ENCODE assay signal across 8 cellular contexts in the genomic region with DNA sequence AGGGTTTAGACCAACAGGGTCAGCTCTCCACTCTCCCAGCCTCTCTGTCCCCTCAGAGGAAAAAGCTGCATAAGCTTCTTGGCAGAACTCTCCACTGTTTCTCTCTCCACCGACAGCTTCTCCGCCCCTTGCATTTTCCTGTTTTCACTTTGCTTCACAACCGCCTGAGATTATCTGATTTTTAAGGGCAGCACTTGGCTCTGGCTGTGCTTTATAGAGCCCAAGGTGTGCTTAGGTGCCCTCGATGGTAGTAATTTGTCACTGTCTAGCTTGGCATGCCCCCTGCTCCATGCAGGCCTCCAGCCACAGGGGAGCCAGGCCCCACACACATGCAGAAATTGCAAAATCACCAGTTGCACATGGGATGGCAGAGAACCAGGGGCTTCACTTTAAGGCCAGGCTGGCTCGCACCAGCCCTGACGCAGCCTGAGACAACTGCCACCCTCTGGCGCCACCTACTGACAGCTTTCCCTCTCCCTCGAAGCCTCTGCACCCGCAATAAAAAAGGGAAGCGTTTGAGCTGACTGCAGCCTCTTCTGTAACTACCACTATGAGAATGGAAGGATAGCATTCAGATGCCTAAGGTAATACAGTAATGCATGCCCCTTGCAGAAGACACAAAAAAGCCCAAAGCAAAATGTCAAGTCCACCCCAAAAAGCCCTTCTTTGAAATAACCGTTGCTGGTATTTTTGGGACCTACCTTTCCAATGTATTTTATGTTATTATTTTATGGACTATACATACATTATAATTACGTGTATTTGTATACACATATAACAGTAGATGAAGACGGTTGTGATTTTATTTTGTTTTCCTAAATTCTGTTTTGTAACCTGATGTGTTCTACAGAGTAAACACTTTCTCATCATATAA. TPM values are rescaled to one million over a fixed set of nuclear protein-coding genes. Genes with fewer than 3 reads are reported as not detected.
DNase-seq lines count a peak whose midpoint lies in the region; ATAC-seq and TF ChIP-seq lines count a peak whose summit lies in the region.

No MANE protein-coding gene starts in this region.

- peak; percentile 99 for TF ChIP-seq CTCF in PC-3 (conservative IDR thresholded peaks at IDR 0.05; ENCODE audit: low read depth, low read length)

- CTCF ChIA-PET in PC-3 (lab: Charles Lee): interaction anchor here (0.6 kb wide), 1 partner anchor 80 kb away, joined by 4 read pairs; no protein-coding TSS in a partner anchor

- H3K79me2 ChIP-seq in PC-3 (ENCODE audit: low read length): no peaks in the 10 kb centered on the region

- H3K27me3 ChIP-seq in PC-3 (ENCODE audit: low read length): peaks cover 24% of the 10 kb centered on the region

- H3K27ac ChIP-seq in PC-3 (ENCODE audit: low read length): no peak overlapping the region

- no peak overlapping the region for H3K9ac ChIP-seq in PC-3 (ENCODE audit: low read length)

- no peaks in the 10 kb centered on the region for H3K36me3 Mint-ChIP-seq in activated T-cell treated with anti-CD3 and anti-CD28 coated beads, Interleukin-2, amount 50 U/mL, for 4 hours (ENCODE audit: insufficient read depth)

- H3K36me3 ChIP-seq in PC-3 (ENCODE audit: low read depth, low read length): no peaks in the 10 kb centered on the region

- POLR2A ChIA-PET in PC-3 (lab: Charles Lee; ENCODE audit: unreplicated experiment): no interaction called here

- no peaks in the 10 kb centered on the region for H3K9me3 ChIP-seq in PC-3 (ENCODE audit: low read length)

- intact Hi-C loops in PC-3 (cut with micrococcal nuclease): no loop called here

- H2AFZ ChIP-seq in PC-3 (ENCODE audit: low read length): peak overlapping the region; percentile 68

- H3K9me3 Mint-ChIP-seq in activated T-cell treated with anti-CD3 and anti-CD28 coated beads, Interleukin-2, amount 50 U/mL, for 4 hours: no peaks in the 10 kb centered on the region

- peaks cover 7% of the 10 kb centered on the region for H3K4me1 Mint-ChIP-seq in activated T-cell treated with anti-CD3 and anti-CD28 coated beads, Interleukin-2, amount 50 U/mL, for 4 hours (ENCODE audit: low read depth)

- DNase-seq in DMS53 treated with DMSO at 0.1 percent for 48 hours (lab: John Stamatoyannopoulos, UW; ENCODE audit: unreplicated experiment) (peak; percentile 74), KG1 (lab: John Stamatoyannopoulos, UW) (peak; percentile 75), PC-3 (peak; percentile 93), fibroblast of peridontal ligament (ENCODE audit: extremely low read depth) (peak; percentile 69), non-pigmented ciliary epithelial cell (ENCODE audit: low read depth) (peak; percentile 11), superior temporal gyrus (ENCODE audit: extremely low spot score) (peak; percentile 89)
- DNase-seq in activated T-cell treated with anti-CD3 and anti-CD28 coated beads, Interleukin-2, amount 50 U/mL, for 4 hours: peak; percentile 61

- ATAC-seq in GM21576 (IDR thresholded peaks at IDR 0.05; ENCODE audit: unreplicated experiment) (peak; percentile 86), PC-3 (peak; percentile 99)
- ATAC-seq in activated T-cell treated with anti-CD3 and anti-CD28 coated beads, Interleukin-2, amount 50 U/mL, for 4 hours: peak; percentile 78 to 94

- peak overlapping the region; percentile 68 for H3K4me2 ChIP-seq in PC-3 (ENCODE audit: low read length)

- H3K4me3 Mint-ChIP-seq in activated T-cell treated with anti-CD3 and anti-CD28 coated beads, Interleukin-2, amount 50 U/mL, for 4 hours: no peak overlapping the region

- H3K27me3 Mint-ChIP-seq in activated T-cell treated with anti-CD3 and anti-CD28 coated beads, Interleukin-2, amount 50 U/mL, for 4 hours (ENCODE audit: low read depth): peaks cover 8% of the 10 kb centered on the region

- H3K4me1 ChIP-seq in PC-3 (ENCODE audit: insufficient read depth, low read length): peaks cover 4% of the 10 kb centered on the region

- no TSS peak for BruUV-seq in PC-3 (replicated peaks; lab: Mats Ljungman, UMichigan)

- no peaks in the 10 kb centered on the region for H3F3A ChIP-seq in PC-3 (ENCODE audit: low read length, unreplicated experiment)

- H3K9me2 ChIP-seq in PC-3 (replicated peaks; ENCODE audit: low read length): no peaks in the 10 kb centered on the region

- H3K4me3 ChIP-seq in PC-3 (ENCODE audit: low read length): peak overlapping the region; percentile 36; the same call in 1 of the 2 replicates

- no peaks in the 10 kb centered on the region for H4K20me1 ChIP-seq in PC-3 (ENCODE audit: low read length)

RNA-seq across cellular contexts. Expression of a gene that starts 32.0 kb away (rescaled TPM):
- total RNA-seq in PC-3 (2014; rRNA removed): not detected in 2 replicates
- total RNA-seq in activated T-cell treated with anti-CD3 and anti-CD28 coated beads, Interleukin-2, amount 50 U/mL, for 4 hours: not detected

Comparison
In these comparisons a context has a peak if more than half of its experiments do, and no peak if none do; other contexts are left out.
1. DNase-seq: peak in every context shown above with its lines; median percentile 93 in PC-3; 89 in superior temporal gyrus; 75 in KG1; 74 in DMS53 treated with DMSO at 0.1 percent for 48 hours; 69 in fibroblast of peridontal ligament; 61 in activated T-cell treated with anti-CD3 and anti-CD28 coated beads, Interleukin-2, amount 50 U/mL, for 4 hours; 11 in non-pigmented ciliary epithelial cell.